18 cellular contexts compared by ENCODE assay signal in the genomic region with DNA sequence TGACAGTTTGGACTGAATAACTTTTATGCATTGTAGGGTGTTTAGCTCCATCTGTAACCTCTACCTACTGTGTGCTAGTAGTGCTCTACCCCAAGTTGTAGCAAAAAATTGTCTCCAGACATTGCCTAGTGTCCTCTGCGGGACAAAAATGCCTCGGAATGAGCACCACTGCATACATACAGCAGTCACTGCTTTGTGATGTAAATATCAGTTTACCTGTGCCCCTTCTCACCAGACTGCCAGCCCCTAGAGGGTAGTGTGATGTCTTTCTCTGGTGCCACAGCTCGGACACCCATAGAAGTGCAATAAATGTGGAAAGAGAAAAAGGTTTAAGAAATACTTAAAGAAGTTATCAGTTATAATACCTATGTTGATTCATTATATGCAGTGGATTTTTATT. TPM values are rescaled to one million over a fixed set of nuclear protein-coding genes. Genes with fewer than 3 reads are reported as not detected.
A peak's percentile ranks its signal among the peaks of the same experiment; 100 is the strongest.
DNase-seq lines count a peak whose midpoint lies in the region; ATAC-seq and TF ChIP-seq lines count a peak whose summit lies in the region.
"Had no signal": no experiment of that assay in that cellular context is flagged by ENCODE, and none has a peak within 500 bp of the region (broad histone marks: within the 10 kb centered on the region; RNA-seq: fewer than 3 reads in every experiment).

No MANE protein-coding gene starts in this region.

- H2AK9ac ChIP-seq in IMR-90 (replicated peaks; ENCODE audit: low read depth, low read length, poor library complexity): no peak overlapping the region

- TF ChIP-seq POLR2A in IMR-90 (IDR thresholded peaks at IDR 0.05; ENCODE audit: low read depth, low read length): no peak

- no peak overlapping the region for H2BK20ac ChIP-seq in IMR-90 (ENCODE audit: low read depth, low read length)

- H3K27me3 ChIP-seq in IMR-90 (ENCODE audit: control insufficient read depth, insufficient read depth, low read length) (no peaks in the 10 kb centered on the region), ascending aorta (no peaks in the 10 kb centered on the region), foreskin keratinocyte (no peaks in the 10 kb centered on the region)
- H3K27me3 ChIP-seq: BE2C, BLaER1 had no signal

- H3K4me1 ChIP-seq in IMR-90 (ENCODE audit: control insufficient read depth, insufficient read depth, low read length) (peaks cover 1% of the 10 kb centered on the region), ascending aorta (no peaks in the 10 kb centered on the region), foreskin keratinocyte (peaks cover 14% of the 10 kb centered on the region)
- H3K4me1 ChIP-seq: BE2C, BLaER1, Caco-2 had no signal

- no peak overlapping the region for H3K27ac Mint-ChIP-seq in WTC11
- H3K27ac Mint-ChIP-seq: CD14-positive monocyte; CD4-positive, alpha-beta memory T cell; CD8-positive, alpha-beta memory T cell had no signal

- no peak overlapping the region for H3K18ac ChIP-seq in IMR-90 (ENCODE audit: low read depth, low read length)

- POLR2A ChIA-PET in IMR-90 (lab: Charles Lee; ENCODE audit: unreplicated experiment): no interaction called here
- POLR2A ChIA-PET in WTC11 (lab: Charles Lee): no interaction called here

- H3K9me3 Mint-ChIP-seq in WTC11: no peaks in the 10 kb centered on the region
- H3K9me3 Mint-ChIP-seq: CD4-positive, alpha-beta memory T cell; CD4-positive, CD25-positive, alpha-beta regulatory T cell; CD8-positive, alpha-beta memory T cell had no signal

- no peaks in the 10 kb centered on the region for H3K27me3 Mint-ChIP-seq in WTC11 (ENCODE audit: low read depth)
- H3K27me3 Mint-ChIP-seq: CD4-positive, alpha-beta memory T cell had no signal

- CTCF ChIA-PET in IMR-90 (lab: Yijun Ruan, JAX): no interaction called here
- CTCF ChIA-PET in WTC11 (lab: Charles Lee): interaction anchor here (1.1 kb wide), 2 partner anchors 9 to 25 kb away, joined by 3 to 4 read pairs; partner anchors contain the start of gene TMEM200A

- H3K4me2 ChIP-seq in IMR-90 (ENCODE audit: low read depth, low read length): no peak overlapping the region
- H3K4me2 ChIP-seq: BLaER1 had no signal

- H3K9ac ChIP-seq in IMR-90 (ENCODE audit: low read depth, low read length): no peak overlapping the region
- H3K9ac ChIP-seq: BLaER1 had no signal

- H2BK15ac ChIP-seq in IMR-90 (ENCODE audit: low read depth, low read length): no peak overlapping the region

- no peaks in the 10 kb centered on the region for H4K20me1 ChIP-seq in IMR-90 (ENCODE audit: insufficient read depth, low read length)
- H4K20me1 ChIP-seq: BLaER1 had no signal

- H3K36me3 Mint-ChIP-seq in WTC11: no peaks in the 10 kb centered on the region
- H3K36me3 Mint-ChIP-seq: CD14-positive monocyte; CD4-positive, alpha-beta memory T cell; CD4-positive, CD25-positive, alpha-beta regulatory T cell had no signal

- H3K23ac ChIP-seq in IMR-90 (ENCODE audit: low read depth, low read length): no peak overlapping the region

- no peak overlapping the region for H2BK120ac ChIP-seq in IMR-90 (ENCODE audit: low read depth, low read length)

- peak overlapping the region; percentile 33; the same call in 1 of the 2 replicates for H2AK5ac ChIP-seq in IMR-90 (ENCODE audit: low read depth, low read length)

- DNase-seq in IMR-90: no peak
- no peak for DNase-seq in WTC11 (ENCODE audit: low spot score)
- no peak for DNase-seq in ascending aorta (ENCODE audit: low spot score in 2 of 2)
- DNase-seq in COLO829 (ENCODE audit: low spot score): no peak
- DNase-seq in foreskin keratinocyte: no peak
- DNase-seq: 8988T; ACHN; BE2C; C1 segment of cervical spinal cord; Caco-2; Calu3; CD4-positive, alpha-beta memory T cell; CD4-positive, CD25-positive, alpha-beta regulatory T cell; CD8-positive, alpha-beta memory T cell; DMS79 treated with DMSO at 0.1 percent for 48 hours; GF-D8 had no signal

- dilution Hi-C loops in IMR-90 (cut with HindIII; ENCODE audit: low sequenced_read_pairs, unreplicated experiment): no loop called here

- H3K4me3 ChIP-seq in IMR-90 (ENCODE audit: insufficient read depth, low read depth, low read length) (no peak overlapping the region), ascending aorta (no peak overlapping the region)
- H3K4me3 ChIP-seq: BLaER1 had no signal

- 60% methylated on average over 1 of the region's 3 CpGs; no CpG with 5 or more reads in 1 of the 2 experiments for WGBS in IMR-90 (ENCODE audit: extremely low coverage in 2 of 2, insufficient read length in 1 of 2), 2 experiments

- H3K27ac ChIP-seq in IMR-90 (ENCODE audit: insufficient read depth, low read length) (no peak overlapping the region), ascending aorta (no peak overlapping the region), foreskin keratinocyte (no peak overlapping the region)
- H3K27ac ChIP-seq: BLaER1 had no signal

- no peak overlapping the region for H2BK5ac ChIP-seq in IMR-90 (ENCODE audit: low read depth, low read length, poor library complexity, severe bottlenecking)

- H3K56ac ChIP-seq in IMR-90 (ENCODE audit: extremely low read depth, insufficient read depth, low read length): no peak overlapping the region

- H3K36me3 ChIP-seq in IMR-90 (ENCODE audit: control insufficient read depth, insufficient read depth, low read length) (no peaks in the 10 kb centered on the region), ascending aorta (no peaks in the 10 kb centered on the region)
- H3K36me3 ChIP-seq: BE2C, BLaER1 had no signal

- ATAC-seq in IMR-90 (ENCODE audit: low read depth) (no peak), WTC11 (peak; percentile 76), foreskin keratinocyte (no peak)

- peaks cover 9 to 32% of the 10 kb centered on the region in 2 experiments; a peak in 3 of 4 replicates for H3K79me1 ChIP-seq in IMR-90 (ENCODE audit: low read depth in 1 of 2, low read length in 2 of 2)

- BruUV-seq in IMR-90 (replicated peaks; lab: Mats Ljungman, UMichigan): no TSS peak

- H4K5ac ChIP-seq in IMR-90 (ENCODE audit: low read depth, low read length): no peak overlapping the region

- no peak for TF ChIP-seq RAD21 in IMR-90 (IDR thresholded peaks at IDR 0.05; ENCODE audit: low read length)

- H3K9me3 ChIP-seq in IMR-90 (ENCODE audit: control insufficient read depth, insufficient read depth, low read length): no peaks in the 10 kb centered on the region
- no peaks in the 10 kb centered on the region for H3K9me3 ChIP-seq in ascending aorta
- H3K9me3 ChIP-seq: BE2C, BLaER1, Caco-2 had no signal

- H3K4ac ChIP-seq in IMR-90 (ENCODE audit: low read depth, low read length): no peak overlapping the region

- H4K8ac ChIP-seq in IMR-90 (ENCODE audit: low read depth in 2 of 2, low read length in 2 of 2): no peak overlapping the region

- peaks cover 25% of the 10 kb centered on the region for H3K4me1 Mint-ChIP-seq in WTC11
- H3K4me1 Mint-ChIP-seq: CD14-positive monocyte; CD4-positive, CD25-positive, alpha-beta regulatory T cell had no signal

- TF ChIP-seq CTCF in IMR-90 (conservative IDR thresholded peaks at IDR 0.05; ENCODE audit: low read depth, low read length) (no peak), WTC11 (IDR thresholded peaks at IDR 0.05) (no peak), ascending aorta (IDR thresholded peaks at IDR 0.05) (no peak), foreskin keratinocyte (conservative IDR thresholded peaks at IDR 0.05) (no peak)

- no peak overlapping the region for H4K91ac ChIP-seq in IMR-90 (ENCODE audit: insufficient read depth, low read depth, low read length)

- intact Hi-C loops in IMR-90 (cut with micrococcal nuclease) (no loop called here), ascending aorta (cut with DNase I) (no loop called here)

- no peak overlapping the region for H3K4me3 Mint-ChIP-seq in WTC11
- H3K4me3 Mint-ChIP-seq: CD14-positive monocyte; CD4-positive, alpha-beta memory T cell; CD4-positive, CD25-positive, alpha-beta regulatory T cell; CD8-positive, alpha-beta memory T cell had no signal

- no peak overlapping the region for H2AFZ ChIP-seq in IMR-90 (replicated peaks; ENCODE audit: low read length, poor library complexity)

- in situ Hi-C loops in IMR-90 (cut with MboI; ENCODE audit: low sequenced_read_pairs): no loop called here

- no peaks in the 10 kb centered on the region for H3K9me1 ChIP-seq in IMR-90 (ENCODE audit: insufficient read depth, low read length)

- no peak overlapping the region for H3K14ac ChIP-seq in IMR-90 (replicated peaks; ENCODE audit: low read depth, low read length)

TF ChIP-seq in IMR-90, 13 proteins besides CTCF, POLR2A, EP300 and RAD21:
- TF ChIP-seq RFX5 (IDR thresholded peaks at IDR 0.05; ENCODE audit: low read depth, low read length) (no peak), USF2 (IDR thresholded peaks at IDR 0.05; ENCODE audit: low read depth, low read length) (no peak)
TF ChIP-seq in IMR-90: peak in this region for 0.

TF ChIP-seq in WTC11, 78 proteins besides CTCF, POLR2A, EP300 and RAD21 (continues in another document):
- TF ChIP-seq STAT6 (CRISPR knock-in tag; conservative IDR thresholded peaks at IDR 0.05; ENCODE audit: low read depth): no peak
- no peak for TF ChIP-seq KAT7 (CRISPR knock-in tag; IDR thresholded peaks at IDR 0.05; ENCODE audit: borderline replicate concordance)
- TF ChIP-seq SMAD4 (CRISPR knock-in tag; IDR thresholded peaks at IDR 0.05): no peak
- no peak for TF ChIP-seq SOX15 (CRISPR knock-in tag; IDR thresholded peaks at IDR 0.05)
- no peak for TF ChIP-seq ZNF317 (CRISPR knock-in tag; IDR thresholded peaks at IDR 0.05; ENCODE audit: borderline replicate concordance, low read depth)

RNA-seq across cellular contexts. Expression of gene TMEM200A, which starts 25.1 kb away (rescaled TPM):
- total RNA-seq in IMR-90 (2012; rRNA removed): 37.1 and 47.8 TPM in 2 replicates
- 19.4 and 22.8 TPM in 2 replicates for polyA plus RNA-seq in IMR-90 (2012; rRNA removed)
- 7.1 and 11.5 TPM in 2 replicates for polyA plus RNA-seq in IMR-90 (2012; cell fraction: cytosol; rRNA removed)
- 2.3 and 6.7 TPM in 2 replicates for polyA plus RNA-seq in IMR-90 (2012; cell fraction: nucleus; rRNA removed; ENCODE audit: low replicate concordance)
- 10.4 to 11.2 TPM (median 11.0 TPM) in 3 replicates for total RNA-seq in WTC11 (2021)
- 3.6 TPM for total RNA-seq in ascending aorta
- 51.2 and 134 TPM in 2 replicates for total RNA-seq in foreskin keratinocyte
- polyA plus RNA-seq in foreskin keratinocyte: 20.5 and 48.3 TPM in 2 replicates
- total RNA-seq: Calu3 had no signal
- polyA plus RNA-seq: CD14-positive monocyte had no signal
